Comparison of ENCODE assay signal across 2 cellular contexts in genomic region chr15:70810916-70811578, GRCh38.
TF ChIP-seq lines count a peak whose summit lies in the region.

No MANE protein-coding gene starts in this region.

TF ChIP-seq in HCT116, 20 proteins besides CTCF, POLR2A, EP300 and RAD21:
- TF ChIP-seq, protein P1, sequence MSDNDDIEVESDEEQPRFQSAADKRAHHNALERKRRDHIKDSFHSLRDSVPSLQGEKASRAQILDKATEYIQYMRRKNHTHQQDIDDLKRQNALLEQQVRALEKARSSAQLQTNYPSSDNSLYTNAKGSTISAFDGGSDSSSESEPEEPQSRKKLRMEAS (IDR thresholded peaks at IDR 0.05) = no peak
- TF ChIP-seq, protein P2, sequence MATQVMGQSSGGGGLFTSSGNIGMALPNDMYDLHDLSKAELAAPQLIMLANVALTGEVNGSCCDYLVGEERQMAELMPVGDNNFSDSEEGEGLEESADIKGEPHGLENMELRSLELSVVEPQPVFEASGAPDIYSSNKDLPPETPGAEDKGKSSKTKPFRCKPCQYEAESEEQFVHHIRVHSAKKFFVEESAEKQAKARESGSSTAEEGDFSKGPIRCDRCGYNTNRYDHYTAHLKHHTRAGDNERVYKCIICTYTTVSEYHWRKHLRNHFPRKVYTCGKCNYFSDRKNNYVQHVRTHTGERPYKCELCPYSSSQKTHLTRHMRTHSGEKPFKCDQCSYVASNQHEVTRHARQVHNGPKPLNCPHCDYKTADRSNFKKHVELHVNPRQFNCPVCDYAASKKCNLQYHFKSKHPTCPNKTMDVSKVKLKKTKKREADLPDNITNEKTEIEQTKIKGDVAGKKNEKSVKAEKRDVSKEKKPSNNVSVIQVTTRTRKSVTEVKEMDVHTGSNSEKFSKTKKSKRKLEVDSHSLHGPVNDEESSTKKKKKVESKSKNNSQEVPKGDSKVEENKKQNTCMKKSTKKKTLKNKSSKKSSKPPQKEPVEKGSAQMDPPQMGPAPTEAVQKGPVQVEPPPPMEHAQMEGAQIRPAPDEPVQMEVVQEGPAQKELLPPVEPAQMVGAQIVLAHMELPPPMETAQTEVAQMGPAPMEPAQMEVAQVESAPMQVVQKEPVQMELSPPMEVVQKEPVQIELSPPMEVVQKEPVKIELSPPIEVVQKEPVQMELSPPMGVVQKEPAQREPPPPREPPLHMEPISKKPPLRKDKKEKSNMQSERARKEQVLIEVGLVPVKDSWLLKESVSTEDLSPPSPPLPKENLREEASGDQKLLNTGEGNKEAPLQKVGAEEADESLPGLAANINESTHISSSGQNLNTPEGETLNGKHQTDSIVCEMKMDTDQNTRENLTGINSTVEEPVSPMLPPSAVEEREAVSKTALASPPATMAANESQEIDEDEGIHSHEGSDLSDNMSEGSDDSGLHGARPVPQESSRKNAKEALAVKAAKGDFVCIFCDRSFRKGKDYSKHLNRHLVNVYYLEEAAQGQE (IDR thresholded peaks at IDR 0.05; ENCODE audit: low read depth) = no peak
- no peak for TF ChIP-seq POLR2AphosphoS5 (IDR thresholded peaks at IDR 0.05; ENCODE audit: low read depth, low read length)
- TF ChIP-seq JUND (IDR thresholded peaks at IDR 0.05) = no peak
- no peak for TF ChIP-seq CEBPB (IDR thresholded peaks at IDR 0.05; ENCODE audit: low read depth)
- TF ChIP-seq SRF (IDR thresholded peaks at IDR 0.05; ENCODE audit: low read depth) = no peak
- no peak for TF ChIP-seq ZNF274 (IDR thresholded peaks at IDR 0.05; ENCODE audit: low read depth, low read length)
- no peak for TF ChIP-seq ELF1 (IDR thresholded peaks at IDR 0.05; ENCODE audit: borderline replicate concordance, low read depth)
- TF ChIP-seq CBX3 (IDR thresholded peaks at IDR 0.05; ENCODE audit: low read depth) = no peak

TF ChIP-seq in endothelial cell of umbilical vein, 7 proteins besides CTCF, POLR2A, EP300 and RAD21:
- TF ChIP-seq FOS (IDR thresholded peaks at IDR 0.05; ENCODE audit: borderline replicate concordance, insufficient read depth, low read length) (no peak), JUN (IDR thresholded peaks at IDR 0.05; ENCODE audit: borderline replicate concordance, insufficient read depth, insufficient read length, low read depth) (no peak), EZH2 (IDR thresholded peaks at IDR 0.05; ENCODE audit: borderline replicate concordance, low read depth, low read length, severe bottlenecking) (no peak), MYC (IDR thresholded peaks at IDR 0.05; ENCODE audit: low read depth, low read length) (no peak), POLR2AphosphoS5 (IDR thresholded peaks at IDR 0.05; ENCODE audit: insufficient read depth, low read depth, low read length) (no peak), GATA2 (IDR thresholded peaks at IDR 0.05; ENCODE audit: insufficient read depth, insufficient read length, low read depth, low read length) (no peak)
- TF ChIP-seq, protein P1 (IDR thresholded peaks at IDR 0.05; ENCODE audit: insufficient read depth, insufficient read length) = no peak
TF ChIP-seq in endothelial cell of umbilical vein: peak in this region for 0.
